Comparison of ENCODE assay signal across 22 cellular contexts in the genomic region with DNA sequence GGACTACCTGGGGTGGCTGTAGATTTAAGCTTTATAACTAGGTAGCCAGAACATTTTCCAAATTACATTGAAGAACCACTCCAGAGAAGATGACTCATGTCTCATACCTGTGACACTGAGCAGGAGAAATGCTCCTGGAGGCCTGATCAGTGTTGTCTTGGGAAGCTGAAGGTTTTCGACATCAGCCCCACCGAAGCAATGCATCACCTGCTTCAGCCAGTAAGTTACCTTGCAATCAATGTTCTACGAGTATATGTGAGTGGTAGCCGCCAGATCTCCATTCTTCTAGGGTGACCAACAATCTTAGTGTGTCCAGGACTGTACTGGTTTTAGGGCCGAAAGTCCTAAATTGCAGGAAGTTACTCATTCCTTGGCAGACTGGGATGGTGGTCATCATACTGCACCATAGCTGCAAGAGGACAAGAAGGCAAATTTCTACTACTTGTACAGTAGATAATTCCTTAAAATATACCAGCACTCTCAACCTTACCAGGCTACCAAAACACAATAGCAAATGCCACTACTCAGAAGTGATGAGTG.
"Had no signal": no experiment of that assay in that cellular context is flagged by ENCODE, and none has a peak within 500 bp of the region (broad histone marks: within the 10 kb centered on the region; RNA-seq: fewer than 3 reads in every experiment).

No MANE protein-coding gene starts in this region.

- H3K4me3 ChIP-seq: K562, SJSA1, SK-N-MC had no signal

- H3K4me2 ChIP-seq: KMS-11 had no signal

- H3K4me3 Mint-ChIP-seq: IgD-negative memory B cell had no signal

- H3K36me3 ChIP-seq: SJSA1 had no signal

- DNase-seq: Kasumi-1, MV-4-11, NCI-H1048, NCI-H1105, NCI-H1417, NCI-H1436 treated with DMSO at 0.1 percent for 48 hours, NCI-H1694, NCI-H1930, NCI-H2081, NCI-H2107, NCI-H2227 treated with DMSO at 0.1 percent for 48 hours, NCI-H524, NCI-H69, NCI-H774, Right ventricle myocardium superior, RPMI8226, SIG-M5 had no signal

- H3K9ac ChIP-seq: KMS-11 had no signal

- H3K27ac ChIP-seq: KMS-11, SJSA1, SK-N-MC had no signal

- H3K36me3 Mint-ChIP-seq: IgD-negative memory B cell had no signal

- H3K27me3 ChIP-seq: SJSA1 had no signal

- H3K27ac Mint-ChIP-seq: IgD-negative memory B cell had no signal

- H3K4me1 ChIP-seq: SJSA1 had no signal

- H3K27me3 Mint-ChIP-seq: IgD-negative memory B cell had no signal

- H3K9me3 ChIP-seq: SJSA1 had no signal
